ENCODE assay signal across 9 cellular contexts in genomic region chr6:11278207-11278559, GRCh38. TPM values are rescaled to one million over a fixed set of nuclear protein-coding genes. Genes with fewer than 3 reads are reported as not detected.
DNase-seq lines count a peak whose midpoint lies in the region; ATAC-seq, FAIRE-seq and TF ChIP-seq lines count a peak whose summit lies in the region.
"Had no signal": no experiment of that assay in that cellular context is flagged by ENCODE, and none has a peak within 500 bp of the region (broad histone marks: within the 10 kb centered on the region; RNA-seq: fewer than 3 reads in every experiment).

No MANE protein-coding gene starts in this region.

- H3K27ac ChIP-seq in H1 (ENCODE audit: low read depth, low read length) (no peak overlapping the region), thoracic aorta (peak overlapping the region; percentile 39 to 56)

- H3K4me3 ChIP-seq in H1 (ENCODE audit: extremely low read depth in 1 of 4, insufficient read depth in 2 of 4, low read depth in 3 of 4, low read length in 4 of 4) (no peak overlapping the region), thoracic aorta (no peak overlapping the region)

- no peak for ATAC-seq in thoracic aorta (ENCODE audit: insufficient number of reproducible peaks, low FRiP score, low read depth)

- H3K36me3 Mint-ChIP-seq in T-helper 1 cell treated with Interleukin-12 subunit alpha and Interleukin-12 subunit beta and Interleukin-4 antibody, amounts not matched to agents 30 μg/mL and 1 μg/mL, for 36 hours (ENCODE audit: low read depth), result peaks cover 36% of the 10 kb centered on the region

- peaks cover 4 to 9% (median 8%) of the 10 kb centered on the region in 4 experiments; a peak in 6 of 7 replicates for H3K4me1 ChIP-seq in H1 (replicated peaks in 1 of 4; ENCODE audit: control insufficient read depth in 3 of 4, insufficient read depth in 4 of 4, low read length in 3 of 4)
- H3K4me1 ChIP-seq in thoracic aorta (ENCODE audit: control insufficient read depth in 1 of 2, low read depth in 2 of 2), result peaks cover 16 to 38% of the 10 kb centered on the region in 2 donors

- peak overlapping the region; percentile 91; the same call in 1 of the 2 replicates for H2BK20ac ChIP-seq in H1 (ENCODE audit: low read length)

- H2AFZ ChIP-seq in H1 (ENCODE audit: low read length), result peak overlapping the region; percentile 54

- H3K56ac ChIP-seq in H1 (replicated peaks; ENCODE audit: insufficient read length, low read depth, low read length), result no peak overlapping the region

- H3K4me1 Mint-ChIP-seq in T-helper 1 cell treated with Interleukin-12 subunit alpha and Interleukin-12 subunit beta and Interleukin-4 antibody, amounts not matched to agents 30 μg/mL and 1 μg/mL, for 36 hours (ENCODE audit: low read depth), result peaks cover 33% of the 10 kb centered on the region

- no peak overlapping the region for H4K5ac ChIP-seq in H1 (ENCODE audit: insufficient read length, low read depth, low read length)

- H2BK5ac ChIP-seq in H1 (ENCODE audit: low read depth, low read length), result peak overlapping the region; percentile 62; the same call in 1 of the 2 replicates

- H3K79me1 ChIP-seq in H1 (ENCODE audit: low read depth, low read length), result no peaks in the 10 kb centered on the region

- no peaks in the 10 kb centered on the region for H3K23me2 ChIP-seq in H1 (ENCODE audit: low read depth, low read length)

- CTCF ChIA-PET in H1 (lab: Charles Lee; ENCODE audit: partially characterized antibody), result interaction anchor here (0.6 to 2.0 kb wide), 10 partner anchors 9 to 761 kb away, joined by 3 to 10 read pairs (median 4); no protein-coding TSS in a partner anchor

- no peak overlapping the region for H3K4me2 ChIP-seq in H1 (ENCODE audit: insufficient read depth in 1 of 2, low read depth in 2 of 2, low read length in 2 of 2)

- no peak overlapping the region for H4K8ac ChIP-seq in H1 (ENCODE audit: extremely low read depth, insufficient read depth, low read length)

- H2BK12ac ChIP-seq in H1 (ENCODE audit: low read depth, low read length), result peak overlapping the region; percentile 77

- no peaks in the 10 kb centered on the region for H3K79me2 ChIP-seq in H1 (ENCODE audit: control insufficient read depth in 1 of 2, insufficient read depth in 2 of 2, low read length in 2 of 2)

- no peaks in the 10 kb centered on the region for H3K9me3 Mint-ChIP-seq in T-helper 1 cell treated with Interleukin-12 subunit alpha and Interleukin-12 subunit beta and Interleukin-4 antibody, amounts not matched to agents 30 μg/mL and 1 μg/mL, for 36 hours

- WGBS in H1 (ENCODE audit: extremely low coverage in 1 of 2, insufficient coverage in 1 of 2, insufficient read length in 1 of 2, insufficient replicate concordance in 2 of 2, low coverage in 1 of 2, low lambda C conversion rate in 2 of 2, missing lambda C conversion rate in 1 of 2), 2 experiments, result 86% methylated on average over 6 of the region's 6 CpGs; no CpG with 5 or more reads in 1 of the 2 experiments

- no peaks in the 10 kb centered on the region for H4K20me1 ChIP-seq in H1 (replicated peaks in 1 of 2; ENCODE audit: control insufficient read depth in 1 of 2, insufficient read depth in 2 of 2, low read length in 2 of 2)

- DNase-seq in activated naive CD4-positive, alpha-beta T cell treated with Interleukin-2 at 50 U/mL for 16 hours, result peak; percentile 58
- DNase-seq in activated naive CD4-positive, alpha-beta T cell treated with anti-CD3 and anti-CD28 coated beads, Interleukin-2, amount 50 U/mL, for 16 hours, result no peak
- DNase-seq in H1 (ENCODE audit: low read depth in 1 of 2, low spot score in 2 of 2) (no peak), thoracic aorta (ENCODE audit: low spot score) (no peak), NCI-H446 treated with DMSO at 0.1 percent for 48 hours (lab: John Stamatoyannopoulos, UW) (no peak), NCI-H524 (lab: John Stamatoyannopoulos, UW) (no peak), NCI-H2227 treated with DMSO at 0.1 percent for 48 hours (lab: John Stamatoyannopoulos, UW) (no peak)
- DNase-seq: NCI-H1417 treated with DMSO at 0.1 percent for 48 hours had no signal

- no peak for FAIRE-seq in H1 (lab: Jason Lieb, UNC)

- TF ChIP-seq CTCF in H1 (IDR thresholded peaks at IDR 0.05; ENCODE audit: control extremely low read depth in 1 of 3, insufficient read depth in 1 of 3, low read depth in 1 of 3, low read length in 3 of 3) (no peak), thoracic aorta (IDR thresholded peaks at IDR 0.05) (no peak)

- H3K9ac ChIP-seq in H1 (replicated peaks in 1 of 4; ENCODE audit: extremely low read depth in 1 of 4, low read depth in 3 of 4, low read length in 3 of 4), result no peak overlapping the region

- no peaks in the 10 kb centered on the region for H3K36me3 ChIP-seq in H1 (ENCODE audit: control insufficient read depth in 2 of 4, insufficient read depth in 4 of 4, low read length in 3 of 4)
- H3K36me3 ChIP-seq in thoracic aorta, result no peaks in the 10 kb centered on the region

- H2AK5ac ChIP-seq in H1 (ENCODE audit: low read depth, low read length), result no peak overlapping the region

- H4K91ac ChIP-seq in H1 (replicated peaks; ENCODE audit: insufficient read length, low read length), result no peak overlapping the region

- no peak for TF ChIP-seq RAD21 in H1 (IDR thresholded peaks at IDR 0.05 in 1 of 2, conservative IDR thresholded peaks at IDR 0.05 in 1 of 2; ENCODE audit: low read depth in 2 of 2, low read length in 2 of 2)

- H3K27me3 ChIP-seq in H1 (replicated peaks in 1 of 4; ENCODE audit: control insufficient read depth in 3 of 4, extremely low read depth in 1 of 4, insufficient read depth in 3 of 4, low read length in 3 of 4), result no peaks in the 10 kb centered on the region; a peak in 1 of 7 replicates
- H3K27me3 ChIP-seq in thoracic aorta (replicated peaks; ENCODE audit: insufficient read depth), result no peaks in the 10 kb centered on the region

- no peak for TF ChIP-seq EP300 in H1 (IDR thresholded peaks at IDR 0.05; ENCODE audit: borderline replicate concordance in 1 of 2, low read depth in 2 of 2, low read length in 2 of 2)

- peak overlapping the region; percentile 86 for H3K27ac Mint-ChIP-seq in T-helper 1 cell treated with Interleukin-12 subunit alpha and Interleukin-12 subunit beta and Interleukin-4 antibody, amounts not matched to agents 30 μg/mL and 1 μg/mL, for 36 hours

- peak overlapping the region; percentile 16 for H3K4me3 Mint-ChIP-seq in T-helper 1 cell treated with Interleukin-12 subunit alpha and Interleukin-12 subunit beta and Interleukin-4 antibody, amounts not matched to agents 30 μg/mL and 1 μg/mL, for 36 hours

- H3K18ac ChIP-seq in H1 (ENCODE audit: extremely low read depth, low read length), result peak overlapping the region; percentile 29; the same call in 1 of the 2 replicates

- H3K27me3 Mint-ChIP-seq in T-helper 1 cell treated with Interleukin-12 subunit alpha and Interleukin-12 subunit beta and Interleukin-4 antibody, amounts not matched to agents 30 μg/mL and 1 μg/mL, for 36 hours (ENCODE audit: low read depth), result no peaks in the 10 kb centered on the region

- POLR2A ChIA-PET in H1 (lab: Charles Lee; ENCODE audit: partially characterized antibody), result interaction anchor here (1.2 kb wide), 1 partner anchor 10 kb away, joined by 3 read pairs; no protein-coding TSS in a partner anchor

- no peak for TF ChIP-seq POLR2A in H1 (IDR thresholded peaks at IDR 0.05; ENCODE audit: control extremely low read depth in 1 of 2, low read depth in 2 of 2, low read length in 2 of 2)

- H3K14ac ChIP-seq in H1 (ENCODE audit: insufficient read length), result no peak overlapping the region

- H3K4ac ChIP-seq in H1 (replicated peaks; ENCODE audit: insufficient read length, low read depth, low read length), result no peak overlapping the region

- H3K9me3 ChIP-seq in H1 (ENCODE audit: insufficient read depth in 2 of 2, low read depth in 1 of 2, low read length in 1 of 2) (no peaks in the 10 kb centered on the region), thoracic aorta (no peaks in the 10 kb centered on the region)

- no peak overlapping the region for H3K23ac ChIP-seq in H1 (ENCODE audit: insufficient read length)

- H2BK120ac ChIP-seq in H1 (replicated peaks; ENCODE audit: low read depth, low read length), result no peak overlapping the region

- H2BK15ac ChIP-seq in H1 (ENCODE audit: low read length), result no peak overlapping the region

TF ChIP-seq in H1, 55 proteins besides CTCF, POLR2A, EP300 and RAD21 (continues in another document):
- no peak for TF ChIP-seq USF2 (IDR thresholded peaks at IDR 0.05; ENCODE audit: low read length)
- no peak for TF ChIP-seq CHD2 (IDR thresholded peaks at IDR 0.05; ENCODE audit: low read length)
- no peak for TF ChIP-seq ASH2L (IDR thresholded peaks at IDR 0.05; ENCODE audit: low read length)
- TF ChIP-seq RBBP5 (IDR thresholded peaks at IDR 0.05; ENCODE audit: borderline replicate concordance, low read depth, low read length), result no peak
- TF ChIP-seq CBX5 (IDR thresholded peaks at IDR 0.05; ENCODE audit: low read depth, low read length), result no peak
- TF ChIP-seq GABPA (IDR thresholded peaks at IDR 0.05; ENCODE audit: borderline replicate concordance, insufficient read depth, low read length), result no peak
- TF ChIP-seq SP4 (IDR thresholded peaks at IDR 0.05; ENCODE audit: low read length), result no peak

RNA-seq across cellular contexts. Expression of gene NEDD9, which starts 45.7 kb away (rescaled TPM):
- total RNA-seq in H1 (2021; fragmentation: NEBNext Ultra II Directional; extraction: Animal tissue kit (Norgen Biotek cat#: 25700)), result 12.0 and 12.8 TPM in 2 replicates
- 3.6 and 5.7 TPM in 2 replicates for polyA plus RNA-seq in H1 (2011; rRNA removed)
- 5.1 TPM for polyA plus RNA-seq in H1 (2011; cell fraction: cytosol; rRNA removed)
- polyA plus RNA-seq in H1 (2011; cell fraction: nucleus; rRNA removed), result 6.5 TPM
- 2.8 to 5.6 TPM (median 3.9 TPM) in 4 replicates for polyA plus RNA-seq in H1 (2012, experiment 1 of 2)
- 1.6 TPM for polyA plus RNA-seq in H1 (2012, experiment 2 of 2)
- 4.9 TPM for polyA plus RNA-seq in H1 (2013, experiment 1 of 2)
- 4.8 TPM for polyA plus RNA-seq in H1 (2013, experiment 2 of 2)
- 10.0 and 13.9 TPM in 2 replicates for polyA minus RNA-seq in H1 (2011; rRNA and poly(A)+ RNA removed)
- 5.9 TPM for polyA minus RNA-seq in H1 (2011; cell fraction: cytosol; rRNA and poly(A)+ RNA removed)
- polyA minus RNA-seq in H1 (2011; cell fraction: nucleus; rRNA and poly(A)+ RNA removed), result 5.2 TPM
- 100 to 1,000 TPM; 122 to 181 TPM for total RNA-seq in thoracic aorta
